In genomic region chr10:2734691-2735090, GRCh38 we compare ENCODE assay signal across 20 cellular contexts.
DNase-seq lines count a peak whose midpoint lies in the region; ATAC-seq, FAIRE-seq and TF ChIP-seq lines count a peak whose summit lies in the region.
"Had no signal": no experiment of that assay in that cellular context is flagged by ENCODE, and none has a peak within 500 bp of the region (broad histone marks: within the 10 kb centered on the region; RNA-seq: fewer than 3 reads in every experiment).

No MANE protein-coding gene starts in this region.

- H3K4me1 ChIP-seq in GM23338 (ENCODE audit: insufficient read depth) (0 out of 2 replicates have a peak, but pooled peaks cover 7% of the 10 kb centered on the region), HEK293 (ENCODE audit: control insufficient read depth, insufficient read depth, low read length) (no peaks in the 10 kb centered on the region), endodermal cell (ENCODE audit: control insufficient read depth, insufficient read depth, low read length) (no peaks in the 10 kb centered on the region)

- no peak overlapping the region for H3K9ac ChIP-seq in endodermal cell (ENCODE audit: extremely low read depth, low read length, poor library complexity, severe bottlenecking)
- H3K9ac ChIP-seq: GM23248 had no signal

- TF ChIP-seq CTCF in GM23338 (conservative IDR thresholded peaks at IDR 0.05; ENCODE audit: low read depth in 2 of 2) (no peak), HEK293 (tag by site-specific recombination; IDR thresholded peaks at IDR 0.05) (no peak), endodermal cell (conservative IDR thresholded peaks at IDR 0.05) (no peak), progenitor cell of endocrine pancreas (IDR thresholded peaks at IDR 0.05; ENCODE audit: unreplicated experiment) (no peak)

- peaks cover 4% of the 10 kb centered on the region; the same call in 1 of the 2 replicates for H3K9me2 ChIP-seq in GM23338 (ENCODE audit: insufficient read depth)

- DNase-seq in GM23338 (ENCODE audit: low spot score) (no peak), endodermal cell (no peak), progenitor cell of endocrine pancreas (ENCODE audit: low spot score, unreplicated experiment) (no peak), GM12891 (ENCODE audit: insufficient read length, low spot score) (no peak), NCI-H2171 treated with DMSO at 0.1 percent for 48 hours (lab: John Stamatoyannopoulos, UW) (no peak), DMS79 (lab: John Stamatoyannopoulos, UW) (no peak)
- DNase-seq in effector CD4-positive, alpha-beta T cell: no peak
- DNase-seq: C1 segment of cervical spinal cord; Calu3; CD4-positive, alpha-beta memory T cell; COR-L47; DMS53; DND-41; GM23248; H9; HFFc6 had no signal

- no peak overlapping the region for H3K4me3 ChIP-seq in GM23338
- no peak overlapping the region for H3K4me3 ChIP-seq in HEK293 (ENCODE audit: low read depth, low read length)
- no peak overlapping the region for H3K4me3 ChIP-seq in endodermal cell (ENCODE audit: low read length)
- H3K4me3 ChIP-seq: GM23248 had no signal

- no peak overlapping the region for H3K27ac ChIP-seq in GM23338 (ENCODE audit: low read depth)
- H3K27ac ChIP-seq in HEK293 (ENCODE audit: extremely low read depth, low read depth, low read length): no peak overlapping the region
- peak overlapping the region; percentile 72 for H3K27ac ChIP-seq in endodermal cell (ENCODE audit: low read depth, low read length)
- H3K27ac ChIP-seq: GM23248 had no signal

- peaks cover 5% of the 10 kb centered on the region; the same call in 2 of the 3 replicates for H3K4me1 Mint-ChIP-seq in GM23338
- H3K4me1 Mint-ChIP-seq in endodermal cell: no peaks in the 10 kb centered on the region
- H3K4me1 Mint-ChIP-seq in progenitor cell of endocrine pancreas (ENCODE audit: low read depth): peaks cover 11% of the 10 kb centered on the region

- FAIRE-seq in GM12891 (lab: Jason Lieb, UNC): no peak
- FAIRE-seq: G401.6, GM19239 had no signal

- H4K20me1 ChIP-seq in GM23338 (replicated peaks; ENCODE audit: insufficient read depth): no peaks in the 10 kb centered on the region

- H3K36me3 ChIP-seq in GM23338 (ENCODE audit: insufficient read depth) (no peaks in the 10 kb centered on the region), HEK293 (ENCODE audit: control insufficient read depth in 2 of 2, insufficient read depth in 1 of 2, low read length in 2 of 2) (no peaks in the 10 kb centered on the region), endodermal cell (ENCODE audit: control insufficient read depth, insufficient read depth, low read length) (no peaks in the 10 kb centered on the region)

- H3K27me3 Mint-ChIP-seq in GM23338 (ENCODE audit: insufficient read depth, low read depth, poor library complexity): no peaks in the 10 kb centered on the region
- H3K27me3 Mint-ChIP-seq in endodermal cell (ENCODE audit: insufficient read depth): no peaks in the 10 kb centered on the region
- peaks cover 35% of the 10 kb centered on the region for H3K27me3 Mint-ChIP-seq in progenitor cell of endocrine pancreas

- H3K27ac Mint-ChIP-seq in GM23338 (no peak overlapping the region), endodermal cell (no peak overlapping the region), progenitor cell of endocrine pancreas (peak overlapping the region; percentile 11)
- H3K27ac Mint-ChIP-seq: CD4-positive, alpha-beta memory T cell; H9; HFFc6 had no signal

- 89 to 95% methylated on average over 12 to 17 of the region's 17 CpGs for WGBS in endodermal cell (ENCODE audit: insufficient coverage in 1 of 2, insufficient read length in 1 of 2), 2 experiments

- H3K27me3 ChIP-seq in GM23338 (ENCODE audit: insufficient read depth) (no peaks in the 10 kb centered on the region), endodermal cell (ENCODE audit: control insufficient read depth, insufficient read depth, low read length, poor library complexity, severe bottlenecking) (no peaks in the 10 kb centered on the region)

- ATAC-seq in GM23338: no peak
- ATAC-seq: HCT116 had no signal

- H3F3A ChIP-seq in GM23338 (replicated peaks; ENCODE audit: low read depth): no peaks in the 10 kb centered on the region

- H3K9me3 ChIP-seq in HEK293 (ENCODE audit: control insufficient read depth, insufficient read depth, low read depth, low read length) (no peaks in the 10 kb centered on the region), endodermal cell (ENCODE audit: control insufficient read depth, low read length) (no peaks in the 10 kb centered on the region)

- peak overlapping the region; percentile 76 for H2AFZ ChIP-seq in GM23338
- H2AFZ ChIP-seq: GM23248 had no signal

- H3K4me3 Mint-ChIP-seq in GM23338 (no peak overlapping the region), endodermal cell (no peak overlapping the region), progenitor cell of endocrine pancreas (ENCODE audit: low read depth) (no peak overlapping the region)
- H3K4me3 Mint-ChIP-seq: CD4-positive, alpha-beta memory T cell; H9; HFFc6 had no signal

- CTCF ChIA-PET in HEK293 (lab: Yijun Ruan, JAX): no interaction called here

- TF ChIP-seq POLR2A in GM12891 (IDR thresholded peaks at IDR 0.05; ENCODE audit: low read depth, low read length): no peak

- no peak overlapping the region for H3K4me2 ChIP-seq in GM23338

- H3K36me3 Mint-ChIP-seq in GM23338 (ENCODE audit: low read depth): no peaks in the 10 kb centered on the region
- no peaks in the 10 kb centered on the region for H3K36me3 Mint-ChIP-seq in endodermal cell (ENCODE audit: low read depth)
- no peaks in the 10 kb centered on the region for H3K36me3 Mint-ChIP-seq in progenitor cell of endocrine pancreas (ENCODE audit: insufficient read depth)
- H3K36me3 Mint-ChIP-seq: CD4-positive, alpha-beta memory T cell had no signal

- POLR2A ChIA-PET in HEK293 (lab: Yijun Ruan, JAX): no interaction called here

- no peaks in the 10 kb centered on the region for H3K79me2 ChIP-seq in GM23338 (replicated peaks; ENCODE audit: insufficient read depth)

- H3K9me3 Mint-ChIP-seq in GM23338 (peaks cover 3% of the 10 kb centered on the region; the same call in 2 of the 3 replicates), endodermal cell (no peaks in the 10 kb centered on the region), progenitor cell of endocrine pancreas (ENCODE audit: low read depth) (no peaks in the 10 kb centered on the region)

TF ChIP-seq in GM23338, 12 proteins besides CTCF, POLR2A, EP300 and RAD21:
- no peak for TF ChIP-seq ZNF331 (CRISPR knock-in tag; IDR thresholded peaks at IDR 0.05; ENCODE audit: low read depth)

TF ChIP-seq in HEK293, 187 proteins besides CTCF, POLR2A, EP300 and RAD21:
- no peak for TF ChIP-seq ZNF10 (tag by site-specific recombination; IDR thresholded peaks at IDR 0.05)
- peak; percentile 42; the same call in 1 of the 2 replicates for TF ChIP-seq TCF7L2 (IDR thresholded peaks at IDR 0.05; ENCODE audit: borderline replicate concordance, low read depth, low read length)
- TF ChIP-seq TRIM28 (IDR thresholded peaks at IDR 0.05; ENCODE audit: borderline replicate concordance, low read length): peak; percentile 70; the same call in 1 of the 2 replicates
- TF ChIP-seq ZNF621 (tag by site-specific recombination; IDR thresholded peaks at IDR 0.05): no peak

TF ChIP-seq in GM12891, 5 proteins besides CTCF, POLR2A, EP300 and RAD21:
- TF ChIP-seq POU2F2 (IDR thresholded peaks at IDR 0.05; ENCODE audit: low read depth, low read length): no peak
